Comparison of ENCODE assay signal across 12 cellular contexts in genomic region chr2:47301277-47301618, GRCh38.
DNase-seq lines count a peak whose midpoint lies in the region; ATAC-seq lines count a peak whose summit lies in the region.
"Had no signal": no experiment of that assay in that cellular context is flagged by ENCODE, and none has a peak within 500 bp of the region (broad histone marks: within the 10 kb centered on the region; RNA-seq: fewer than 3 reads in every experiment).

No MANE protein-coding gene starts in this region.

- no peak overlapping the region for H3K27ac Mint-ChIP-seq in activated naive CD4-positive, alpha-beta T cell treated with anti-CD3 and anti-CD28 coated beads, Interleukin-2, amount 50 U/mL, for 72 hours
- H3K27ac Mint-ChIP-seq: activated CD8-positive, alpha-beta memory T cell treated with anti-CD3 and anti-CD28 coated beads, Interleukin-2, amount 10 ng/mL, durations not matched to agents 7 days and 5 days had no signal

- no peaks in the 10 kb centered on the region for H3K36me3 Mint-ChIP-seq in activated naive CD4-positive, alpha-beta T cell treated with anti-CD3 and anti-CD28 coated beads, Interleukin-2, amount 50 U/mL, for 72 hours
- H3K36me3 Mint-ChIP-seq: activated CD8-positive, alpha-beta memory T cell treated with anti-CD3 and anti-CD28 coated beads, Interleukin-2, amount 10 ng/mL, durations not matched to agents 7 days and 5 days had no signal

- no peak overlapping the region for H3K9ac ChIP-seq in rectal smooth muscle tissue (ENCODE audit: low read length)

- no peaks in the 10 kb centered on the region for H3K27me3 ChIP-seq in rectal smooth muscle tissue (ENCODE audit: control insufficient read depth, insufficient read depth, low read length)
- H3K27me3 ChIP-seq in aorta (ENCODE audit: control insufficient read depth in 1 of 2, insufficient read depth in 2 of 2, low read length in 1 of 2): no peaks in the 10 kb centered on the region

- H3K27ac ChIP-seq in rectal smooth muscle tissue (ENCODE audit: low read depth, low read length): no peak overlapping the region
- H3K27ac ChIP-seq in aorta (ENCODE audit: low read depth in 1 of 2, low read length in 2 of 2): no peak overlapping the region

- H3K4me3 ChIP-seq in rectal smooth muscle tissue (ENCODE audit: low read length) (peak overlapping the region; percentile 3), aorta (ENCODE audit: low read length in 2 of 2) (no peak overlapping the region)

- no peak for DNase-seq in activated naive CD4-positive, alpha-beta T cell treated with anti-CD3 and anti-CD28 coated beads, Interleukin-2, amount 50 U/mL, for 72 hours (ENCODE audit: low spot score in 2 of 2)
- DNase-seq in germinal center (ENCODE audit: low spot score): no peak
- DNase-seq in aorta: no peak
- DNase-seq: activated CD8-positive, alpha-beta memory T cell treated with anti-CD3 and anti-CD28 coated beads, Interleukin-2, amount 10 ng/mL, durations not matched to agents 7 days and 5 days; Calu3; NCI-H510A; T-helper 1 cell had no signal

- no peaks in the 10 kb centered on the region for H3K9me3 Mint-ChIP-seq in activated naive CD4-positive, alpha-beta T cell treated with anti-CD3 and anti-CD28 coated beads, Interleukin-2, amount 50 U/mL, for 72 hours

- 87 to 89% methylated on average over 3 of the region's 3 CpGs for WGBS in aorta, 2 donors

- intact Hi-C loops in aorta (cut with DNase I): no loop called here

- no peaks in the 10 kb centered on the region for H3K36me3 ChIP-seq in rectal smooth muscle tissue (ENCODE audit: control insufficient read depth, insufficient read depth, low read length)
- H3K36me3 ChIP-seq in aorta (ENCODE audit: control insufficient read depth in 1 of 2, insufficient read depth in 2 of 2, low read length in 1 of 2): no peaks in the 10 kb centered on the region

- H3K9me3 ChIP-seq in aorta (ENCODE audit: control insufficient read depth, low read length): no peaks in the 10 kb centered on the region

- H3K4me1 ChIP-seq in rectal smooth muscle tissue (ENCODE audit: control insufficient read depth, insufficient read depth, low read length): no peaks in the 10 kb centered on the region
- no peaks in the 10 kb centered on the region for H3K4me1 ChIP-seq in aorta (ENCODE audit: control insufficient read depth in 1 of 2, insufficient read depth in 2 of 2, low read length in 2 of 2)

- ATAC-seq in GM18868 (IDR thresholded peaks at IDR 0.05; ENCODE audit: unreplicated experiment): peak; percentile 86
- peak; percentile 79 for ATAC-seq in GM21737 (IDR thresholded peaks at IDR 0.05; ENCODE audit: unreplicated experiment)
- peak; percentile 79 for ATAC-seq in HG03442 (IDR thresholded peaks at IDR 0.05; ENCODE audit: unreplicated experiment)
- no peak for ATAC-seq in activated naive CD4-positive, alpha-beta T cell treated with anti-CD3 and anti-CD28 coated beads, Interleukin-2, amount 50 U/mL, for 72 hours
- ATAC-seq in HG02840 (IDR thresholded peaks at IDR 0.05; ENCODE audit: low FRiP score, unreplicated experiment): no peak
- ATAC-seq in aorta (ENCODE audit: low FRiP score): no peak
- ATAC-seq: activated CD8-positive, alpha-beta memory T cell treated with anti-CD3 and anti-CD28 coated beads, Interleukin-2, amount 10 ng/mL, durations not matched to agents 7 days and 5 days had no signal

Comparison
In these comparisons a context has a peak if more than half of its experiments do, and no peak if none do; other contexts are left out.
1. ATAC-seq: peak in GM18868 (single experiment), GM21737 (single experiment) and HG03442 (single experiment); none in activated naive CD4-positive, alpha-beta T cell treated with anti-CD3 and anti-CD28 coated beads, Interleukin-2, amount 50 U/mL, for 72 hours (0 of 2), HG02840 (single experiment) and aorta (single experiment).